Comparison of ENCODE assay signal across 8 cellular contexts in the genomic region with DNA sequence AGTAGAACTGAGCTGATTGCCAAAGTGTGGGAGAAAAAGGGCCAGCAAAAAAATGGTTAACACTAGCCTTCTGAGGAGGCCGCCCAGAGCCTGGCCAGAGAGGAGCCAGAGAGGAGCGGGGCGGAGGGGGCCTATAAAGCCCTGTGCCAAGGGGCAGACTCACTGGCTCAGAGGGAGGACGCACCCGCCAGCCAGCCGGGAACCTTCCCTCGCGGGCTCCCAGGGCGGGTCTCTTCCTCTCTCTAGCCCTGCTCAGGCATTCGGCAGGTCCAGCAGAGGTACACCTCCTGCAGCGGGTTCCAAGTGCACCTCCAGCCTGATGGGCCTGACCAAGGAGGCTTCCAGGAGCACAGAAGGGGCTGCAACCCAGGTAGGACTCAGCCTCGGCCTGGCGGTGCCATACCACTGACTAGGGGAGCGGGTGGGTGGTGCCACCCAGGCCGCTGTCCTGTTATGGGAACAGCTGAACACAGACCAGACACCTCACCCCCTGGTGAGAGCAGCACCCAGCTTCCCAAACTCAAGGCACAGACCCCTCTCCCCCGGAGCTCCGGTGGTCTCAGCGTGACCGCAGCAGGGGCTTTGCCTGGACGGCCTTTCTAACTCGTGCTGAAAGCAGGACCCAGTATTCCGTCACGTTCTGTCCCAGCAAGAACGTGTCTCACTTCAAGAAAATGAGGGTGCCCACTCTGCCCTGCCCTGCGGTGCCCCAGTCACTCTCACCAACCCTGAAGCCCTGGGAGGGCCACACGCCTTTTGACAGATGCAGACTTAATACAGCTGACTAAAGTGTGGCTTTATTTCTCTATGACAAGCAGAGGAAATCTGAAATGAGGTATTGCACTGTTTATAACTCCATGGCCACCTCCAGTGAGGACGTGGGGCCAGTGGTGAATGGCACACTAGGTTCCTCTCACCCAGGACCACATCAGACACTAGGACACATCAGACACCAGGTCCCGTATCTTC. TPM values are rescaled to one million over a fixed set of nuclear protein-coding genes. Genes with fewer than 3 reads are reported as not detected.
DNase-seq lines count a peak whose midpoint lies in the region; ATAC-seq, FAIRE-seq and TF ChIP-seq lines count a peak whose summit lies in the region.
"Had no signal": no experiment of that assay in that cellular context is flagged by ENCODE, and none has a peak within 500 bp of the region (broad histone marks: within the 10 kb centered on the region; RNA-seq: fewer than 3 reads in every experiment).

A gene (plus strand): TSS at position 162 of the 969 bp plus-strand sequence. CDS start 3,616 bp downstream, outside the sequence.

- no peak within 1 kb of the TSS for H3K4ac ChIP-seq in H1 (replicated peaks; ENCODE audit: insufficient read length, low read depth, low read length)

- no peak within 1 kb of the TSS; the same call in 1 of the 2 replicates for H3K18ac ChIP-seq in H1 (ENCODE audit: extremely low read depth, low read length)

- 0 out of 4 replicates have a peak, but pooled peaks cover 0 to 2% of the 10 kb centered on the region in 2 experiments for H3K79me2 ChIP-seq in H1 (ENCODE audit: control insufficient read depth in 1 of 2, insufficient read depth in 2 of 2, low read length in 2 of 2)

- 0 out of 2 replicates have a peak within 1 kb of the TSS, but pooled peaks have one; percentile 36 for H2AFZ ChIP-seq in H1 (ENCODE audit: low read length)

- peaks cover 2% of the 10 kb centered on the region; the same call in 1 of the 2 replicates for H3K79me1 ChIP-seq in H1 (ENCODE audit: low read depth, low read length)

- peak within 1 kb of the TSS; percentile 64 for H4K5ac ChIP-seq in H1 (ENCODE audit: insufficient read length, low read depth, low read length)

- H3K56ac ChIP-seq in H1 (replicated peaks; ENCODE audit: insufficient read length, low read depth, low read length): no peak within 1 kb of the TSS

- CTCF ChIA-PET in RWPE1 (lab: Yijun Ruan, JAX): interaction anchor here (1.4 kb wide), 1 partner anchor 54 kb away, joined by 3 read pairs; no protein-coding TSS in a partner anchor
- CTCF ChIA-PET in H1 (lab: Charles Lee; ENCODE audit: partially characterized antibody): interaction anchor here (0.5 to 2.0 kb wide), 16 partner anchors 8 to 353 kb away, joined by 3 to 12 read pairs (median 4); a partner anchor contains a TSS

- intact Hi-C loops in mucosa of descending colon (cut with DNase I, micrococcal nuclease): no loop called here

- H3K4me2 ChIP-seq in H1 (ENCODE audit: insufficient read depth in 1 of 2, low read depth in 2 of 2, low read length in 2 of 2): peak within 1 kb of the TSS in 1 of 2 experiments; percentile 56; a peak in 3 of 4 replicates

- H3K4me1 ChIP-seq in H1 (replicated peaks in 1 of 4; ENCODE audit: control insufficient read depth in 3 of 4, insufficient read depth in 4 of 4, low read length in 3 of 4): peaks cover 2 to 19% (median 4%) of the 10 kb centered on the region in 4 experiments
- H3K4me1 ChIP-seq in mucosa of descending colon (ENCODE audit: low read depth): peaks cover 15% of the 10 kb centered on the region

- H2BK12ac ChIP-seq in H1 (ENCODE audit: low read depth, low read length): no peak within 1 kb of the TSS

- peak; percentile 89 for ATAC-seq in mucosa of descending colon
- no peak for ATAC-seq in GM21723 (IDR thresholded peaks at IDR 0.05; ENCODE audit: unreplicated experiment)
- ATAC-seq in HG03469 (IDR thresholded peaks at IDR 0.05; ENCODE audit: unreplicated experiment): no peak

- TF ChIP-seq EP300 in H1 (IDR thresholded peaks at IDR 0.05; ENCODE audit: borderline replicate concordance in 1 of 2, low read depth in 2 of 2, low read length in 2 of 2): no peak

- peaks cover 0 to 22% of the 10 kb centered on the region in 2 experiments for H4K20me1 ChIP-seq in H1 (replicated peaks in 1 of 2; ENCODE audit: control insufficient read depth in 1 of 2, insufficient read depth in 2 of 2, low read length in 2 of 2)

- TF ChIP-seq RAD21 in H1 (IDR thresholded peaks at IDR 0.05 in 1 of 2, conservative IDR thresholded peaks at IDR 0.05 in 1 of 2; ENCODE audit: low read depth in 2 of 2, low read length in 2 of 2): no peak

- 74% methylated on average over 24 of the region's 28 CpGs; no CpG with 5 or more reads in 1 of the 2 experiments for WGBS in H1 (ENCODE audit: extremely low coverage in 1 of 2, insufficient coverage in 1 of 2, insufficient read length in 1 of 2, insufficient replicate concordance in 2 of 2, low coverage in 1 of 2, low lambda C conversion rate in 2 of 2, missing lambda C conversion rate in 1 of 2), 2 experiments

- no peaks in the 10 kb centered on the region for H3K23me2 ChIP-seq in H1 (ENCODE audit: low read depth, low read length)

- no peak within 1 kb of the TSS for H4K8ac ChIP-seq in H1 (ENCODE audit: extremely low read depth, insufficient read depth, low read length)

- no peak within 1 kb of the TSS; the same call in 1 of the 2 replicates for H2AK5ac ChIP-seq in H1 (ENCODE audit: low read depth, low read length)

- no peaks in the 10 kb centered on the region for H3K9me3 ChIP-seq in H1 (ENCODE audit: insufficient read depth in 2 of 2, low read depth in 1 of 2, low read length in 1 of 2)
- H3K9me3 ChIP-seq in mucosa of descending colon: no peaks in the 10 kb centered on the region

- H3K4me3 ChIP-seq in H1 (ENCODE audit: extremely low read depth in 1 of 4, insufficient read depth in 2 of 4, low read depth in 3 of 4, low read length in 4 of 4) (peak within 1 kb of the TSS in 3 of 4 experiments; percentile 18 to 51 (median 43); a peak in 5 of 8 replicates), mucosa of descending colon (no peak within 1 kb of the TSS)

- no peak within 1 kb of the TSS for H3K14ac ChIP-seq in H1 (ENCODE audit: insufficient read length)

- no peak within 1 kb of the TSS for H3K23ac ChIP-seq in H1 (ENCODE audit: insufficient read length)

- peak within 1 kb of the TSS; percentile 71 for H2BK5ac ChIP-seq in H1 (ENCODE audit: low read depth, low read length)

- no peak for DNase-seq in GM12892 (ENCODE audit: insufficient read length)
- peak; percentile 65 for DNase-seq in RWPE1 (ENCODE audit: low spot score)
- peak in 1 of 2 experiments; percentile 67 for DNase-seq in H1 (ENCODE audit: low read depth in 1 of 2, low spot score in 2 of 2)
- DNase-seq in mucosa of descending colon: peak; percentile 86 to 88 (median 87)
- DNase-seq in UCSD-AML1 (lab: John Stamatoyannopoulos, UW; ENCODE audit: unreplicated experiment): no peak

- peak; percentile 9 for FAIRE-seq in GM12892 (lab: Jason Lieb, UNC)
- no peak for FAIRE-seq in H1 (lab: Jason Lieb, UNC)

- H2BK120ac ChIP-seq in H1 (replicated peaks; ENCODE audit: low read depth, low read length): no peak within 1 kb of the TSS

- no peaks in the 10 kb centered on the region for H3K27me3 ChIP-seq in H1 (replicated peaks in 1 of 4; ENCODE audit: control insufficient read depth in 3 of 4, extremely low read depth in 1 of 4, insufficient read depth in 3 of 4, low read length in 3 of 4)

- H3K27ac ChIP-seq in RWPE1: peak within 1 kb of the TSS; percentile 65
- no peak within 1 kb of the TSS for H3K27ac ChIP-seq in H1 (ENCODE audit: low read depth, low read length)

- no peak within 1 kb of the TSS for H2BK20ac ChIP-seq in H1 (ENCODE audit: low read length)

- H3K9ac ChIP-seq in H1 (replicated peaks in 1 of 4; ENCODE audit: extremely low read depth in 1 of 4, low read depth in 3 of 4, low read length in 3 of 4): peak within 1 kb of the TSS in 1 of 4 experiments; percentile 13; a peak in 1 of 7 replicates

- TF ChIP-seq CTCF in RWPE1 (conservative IDR thresholded peaks at IDR 0.05; ENCODE audit: low read depth) (no peak), H1 (IDR thresholded peaks at IDR 0.05; ENCODE audit: control extremely low read depth in 1 of 3, insufficient read depth in 1 of 3, low read depth in 1 of 3, low read length in 3 of 3) (no peak), mucosa of descending colon (IDR thresholded peaks at IDR 0.05) (no peak)

- POLR2A ChIA-PET in RWPE1 (lab: Yijun Ruan, JAX; ENCODE audit: low non-redundant PET): no interaction called here
- POLR2A ChIA-PET in H1 (lab: Charles Lee; ENCODE audit: partially characterized antibody): interaction anchor here (0.8 to 1.1 kb wide), 2 partner anchors 17 to 43 kb away, joined by 3 read pairs; no protein-coding TSS in a partner anchor

- TF ChIP-seq POLR2A in GM12892 (IDR thresholded peaks at IDR 0.05; ENCODE audit: low read depth, low read length) (no peak), H1 (IDR thresholded peaks at IDR 0.05; ENCODE audit: control extremely low read depth in 1 of 2, low read depth in 2 of 2, low read length in 2 of 2) (no peak)

- peak within 1 kb of the TSS; percentile 74 for H4K91ac ChIP-seq in H1 (replicated peaks; ENCODE audit: insufficient read length, low read length)

- peaks cover 0 to 4% (median 0%) of the 10 kb centered on the region in 4 experiments; a peak in 2 of 8 replicates for H3K36me3 ChIP-seq in H1 (ENCODE audit: control insufficient read depth in 2 of 4, insufficient read depth in 4 of 4, low read length in 3 of 4)
- H3K36me3 ChIP-seq in mucosa of descending colon (ENCODE audit: low read depth): no peaks in the 10 kb centered on the region

- 0 out of 2 replicates have a peak within 1 kb of the TSS, but pooled peaks have one; percentile 77 for H2BK15ac ChIP-seq in H1 (ENCODE audit: low read length)

TF ChIP-seq in H1, 55 proteins besides CTCF, POLR2A, EP300 and RAD21:
- TF ChIP-seq CEBPB (IDR thresholded peaks at IDR 0.05; ENCODE audit: low read depth, low read length) (no peak), EZH2 (IDR thresholded peaks at IDR 0.05; ENCODE audit: low read depth, low read length, severe bottlenecking) (no peak), RBBP5 (IDR thresholded peaks at IDR 0.05; ENCODE audit: borderline replicate concordance, low read depth, low read length) (no peak), SRF (IDR thresholded peaks at IDR 0.05; ENCODE audit: low read depth, low read length) (no peak), KDM5A (IDR thresholded peaks at IDR 0.05; ENCODE audit: low read length) (no peak), SUZ12 (IDR thresholded peaks at IDR 0.05; ENCODE audit: low read length) (no peak), HDAC6 (IDR thresholded peaks at IDR 0.05; ENCODE audit: low read depth, low read length) (no peak)
- TF ChIP-seq, protein P1, sequence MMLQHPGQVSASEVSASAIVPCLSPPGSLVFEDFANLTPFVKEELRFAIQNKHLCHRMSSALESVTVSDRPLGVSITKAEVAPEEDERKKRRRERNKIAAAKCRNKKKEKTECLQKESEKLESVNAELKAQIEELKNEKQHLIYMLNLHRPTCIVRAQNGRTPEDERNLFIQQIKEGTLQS (IDR thresholded peaks at IDR 0.05; ENCODE audit: insufficient read depth, low read depth, low read length): no peak

RNA-seq across cellular contexts. Expression of the gene that starts here (rescaled TPM):
- polyA plus RNA-seq in GM12892 (2012; ENCODE audit: missing spikeins): 7.1 TPM
- total RNA-seq in H1 (2021; fragmentation: NEBNext Ultra II Directional; extraction: Animal tissue kit (Norgen Biotek cat#: 25700)): 0.24 and 0.52 TPM in 2 replicates
- 0.47 and 0.78 TPM in 2 replicates for polyA plus RNA-seq in H1 (2011; rRNA removed)
- 0.56 TPM for polyA plus RNA-seq in H1 (2011; cell fraction: cytosol; rRNA removed)
- 1.00 TPM for polyA plus RNA-seq in H1 (2011; cell fraction: nucleus; rRNA removed)
- 0.36 to 0.68 TPM (median 0.62 TPM) in 4 replicates for polyA plus RNA-seq in H1 (2012, experiment 1 of 2)
- polyA plus RNA-seq in H1 (2012, experiment 2 of 2): 0.17 TPM
- polyA plus RNA-seq in H1 (2013, experiment 1 of 2): 0.20 TPM
- polyA plus RNA-seq in H1 (2013, experiment 2 of 2): 0.20 TPM
- polyA minus RNA-seq in H1 (2011; rRNA and poly(A)+ RNA removed): 0.16 and 0.27 TPM in 2 replicates
- polyA minus RNA-seq in H1 (2011; cell fraction: cytosol; rRNA and poly(A)+ RNA removed): not detected
- 0.70 TPM for polyA minus RNA-seq in H1 (2011; cell fraction: nucleus; rRNA and poly(A)+ RNA removed)
- total RNA-seq in mucosa of descending colon: 10 to 100 TPM in 1 of 3 donors, 1 to 10 TPM in 2; 7.9 to 14.7 (median 9.8) TPM
- total RNA-seq: activated CD8-positive, alpha-beta memory T cell treated with anti-CD3 and anti-CD28 coated beads for 36 hours had no signal

Comparison
In these comparisons a context has a peak if more than half of its experiments do, and no peak if none do; other contexts are left out.
1. DNase-seq: peak in RWPE1 (single experiment) and mucosa of descending colon (3 of 3); none in GM12892 (single experiment) and UCSD-AML1 (single experiment).